In genomic region chr1:44484155-44484688, GRCh38 we compare ENCODE assay signal across 11 cellular contexts.
A peak's percentile ranks its signal among the peaks of the same experiment; 100 is the strongest.
DNase-seq lines count a peak whose midpoint lies in the region; ATAC-seq lines count a peak whose summit lies in the region.
"Had no signal": no experiment of that assay in that cellular context is flagged by ENCODE, and none has a peak within 500 bp of the region (broad histone marks: within the 10 kb centered on the region; RNA-seq: fewer than 3 reads in every experiment).

No MANE protein-coding gene starts in this region.

- ATAC-seq in stimulated activated naive B cell treated with anti-CD40 and anti-IgM and Interleukin-4, amounts not matched to agents 10 μg/mL and 1 μg/mL and 100 μg/mL, for 72 hours (replicated peaks), result no peak

- no peak overlapping the region for H2BK5ac ChIP-seq in mesenchymal stem cell (ENCODE audit: low read depth, low read length, poor library complexity, severe bottlenecking)

- H3K4ac ChIP-seq in mesenchymal stem cell (ENCODE audit: low read depth in 1 of 2, low read length in 2 of 2), result no peak overlapping the region

- H3K23ac ChIP-seq in mesenchymal stem cell (ENCODE audit: low read length in 2 of 2), result no peak overlapping the region

- H3K9me3 Mint-ChIP-seq in stimulated activated naive B cell treated with anti-CD40 and anti-IgM and Interleukin-4, amounts not matched to agents 10 μg/mL and 1 μg/mL and 100 μg/mL, for 72 hours, result no peaks in the 10 kb centered on the region

- H3K36me3 Mint-ChIP-seq in stimulated activated naive B cell treated with anti-CD40 and anti-IgM and Interleukin-4, amounts not matched to agents 10 μg/mL and 1 μg/mL and 100 μg/mL, for 72 hours, result no peaks in the 10 kb centered on the region

- no peaks in the 10 kb centered on the region for H3K79me1 ChIP-seq in mesenchymal stem cell (replicated peaks; ENCODE audit: low read length, poor library complexity, severe bottlenecking)

- H3K27ac Mint-ChIP-seq in stimulated activated naive B cell treated with anti-CD40 and anti-IgM and Interleukin-4, amounts not matched to agents 10 μg/mL and 1 μg/mL and 100 μg/mL, for 72 hours, result no peak overlapping the region

- no peak overlapping the region for H2AK5ac ChIP-seq in mesenchymal stem cell (ENCODE audit: low read length, severe bottlenecking)

- no peak overlapping the region for H4K8ac ChIP-seq in mesenchymal stem cell (ENCODE audit: low read length)

- peak; percentile 87 for DNase-seq in Daoy (ENCODE audit: low read depth)
- peak; percentile 5 for DNase-seq in MV-4-11 (lab: John Stamatoyannopoulos, UW)
- peak; percentile 69 for DNase-seq in dermis blood vessel endothelial cell
- DNase-seq in mesenchymal stem cell, result peak; percentile 10
- DNase-seq in anterior cingulate cortex (lab: John Stamatoyannopoulos, UW), result no peak
- DNase-seq in effector memory CD4-positive, alpha-beta T cell, result no peak
- no peak for DNase-seq in AG20443 (ENCODE audit: low spot score)
- DNase-seq in stimulated activated naive B cell treated with anti-CD40 and anti-IgM and Interleukin-4, amounts not matched to agents 10 μg/mL and 1 μg/mL and 100 μg/mL, for 72 hours, result no peak
- DNase-seq: NCI-H1092, NCI-H82, SW 1271 had no signal

- peaks cover 14 to 39% of the 10 kb centered on the region in 2 experiments for H3K27me3 ChIP-seq in mesenchymal stem cell (ENCODE audit: control insufficient read depth in 1 of 2, insufficient read depth in 1 of 2, low read length in 2 of 2)
- H3K27me3 ChIP-seq in effector memory CD4-positive, alpha-beta T cell (replicated peaks; ENCODE audit: control insufficient read depth, insufficient read depth, low read length, poor library complexity, severe bottlenecking), result no peaks in the 10 kb centered on the region

- peaks cover 20% of the 10 kb centered on the region in 2 donors for H3K27me3 Mint-ChIP-seq in stimulated activated naive B cell treated with anti-CD40 and anti-IgM and Interleukin-4, amounts not matched to agents 10 μg/mL and 1 μg/mL and 100 μg/mL, for 72 hours

- no peak overlapping the region for H2BK15ac ChIP-seq in mesenchymal stem cell (ENCODE audit: low read depth, poor library complexity, severe bottlenecking)

- H3K4me1 ChIP-seq in mesenchymal stem cell (ENCODE audit: control insufficient read depth, insufficient read depth, low read depth, low read length), result peaks cover 10% of the 10 kb centered on the region
- H3K4me1 ChIP-seq in effector memory CD4-positive, alpha-beta T cell (ENCODE audit: control insufficient read depth, insufficient read depth, low read length, poor library complexity, severe bottlenecking), result no peaks in the 10 kb centered on the region

- no peak overlapping the region for H4K91ac ChIP-seq in mesenchymal stem cell (ENCODE audit: low read length)

- H2BK120ac ChIP-seq in mesenchymal stem cell (ENCODE audit: low read depth, low read length), result no peak overlapping the region

- no peak overlapping the region for H3K4me2 ChIP-seq in mesenchymal stem cell (ENCODE audit: low read length, poor library complexity, severe bottlenecking)

- H3K4me3 ChIP-seq in mesenchymal stem cell (ENCODE audit: insufficient read depth in 1 of 2, low read depth in 1 of 2, low read length in 2 of 2), result no peak overlapping the region
- H3K4me3 ChIP-seq in effector memory CD4-positive, alpha-beta T cell (ENCODE audit: insufficient read depth, low read depth, low read length, poor library complexity, severe bottlenecking), result no peak overlapping the region

- H2AFZ ChIP-seq in mesenchymal stem cell (ENCODE audit: low read depth, low read length), result no peak overlapping the region

- H3K36me3 ChIP-seq in mesenchymal stem cell (ENCODE audit: control insufficient read depth in 1 of 2, insufficient read depth in 2 of 2, low read depth in 1 of 2, low read length in 2 of 2), result no peaks in the 10 kb centered on the region
- H3K36me3 ChIP-seq in effector memory CD4-positive, alpha-beta T cell (ENCODE audit: control insufficient read depth, insufficient read depth, low read length), result no peaks in the 10 kb centered on the region

- 58% methylated on average over 10 of the region's 11 CpGs for WGBS in mesenchymal stem cell

- no peak overlapping the region for H3K27ac ChIP-seq in mesenchymal stem cell (ENCODE audit: low read length, poor library complexity, severe bottlenecking)
- no peak overlapping the region for H3K27ac ChIP-seq in effector memory CD4-positive, alpha-beta T cell (ENCODE audit: insufficient read depth, low read length, poor library complexity, severe bottlenecking)

- no peak overlapping the region for H3K14ac ChIP-seq in mesenchymal stem cell (ENCODE audit: low read length in 2 of 2)

- no peak overlapping the region for H3K9ac ChIP-seq in mesenchymal stem cell (ENCODE audit: low read length)

- H2BK12ac ChIP-seq in mesenchymal stem cell (ENCODE audit: low read length in 2 of 2), result peak overlapping the region in 1 of 2 experiments; percentile 90

- no peaks in the 10 kb centered on the region for H3K9me3 ChIP-seq in mesenchymal stem cell (ENCODE audit: control insufficient read depth, low read length)
- no peaks in the 10 kb centered on the region for H3K9me3 ChIP-seq in effector memory CD4-positive, alpha-beta T cell (ENCODE audit: control insufficient read depth, low read length)

- no peak overlapping the region for H3K4me3 Mint-ChIP-seq in stimulated activated naive B cell treated with anti-CD40 and anti-IgM and Interleukin-4, amounts not matched to agents 10 μg/mL and 1 μg/mL and 100 μg/mL, for 72 hours

- H3K4me1 Mint-ChIP-seq in stimulated activated naive B cell treated with anti-CD40 and anti-IgM and Interleukin-4, amounts not matched to agents 10 μg/mL and 1 μg/mL and 100 μg/mL, for 72 hours, result no peaks in the 10 kb centered on the region

- H3K18ac ChIP-seq in mesenchymal stem cell (ENCODE audit: low read depth in 1 of 2, low read length in 2 of 2), result peak overlapping the region in 1 of 2 experiments; percentile 13

Comparison
In these comparisons a context has a peak if more than half of its experiments do, and no peak if none do; other contexts are left out.
1. DNase-seq: peak in Daoy (single experiment), MV-4-11 (single experiment), dermis blood vessel endothelial cell (single experiment) and mesenchymal stem cell (single experiment); none in anterior cingulate cortex (0 of 58), effector memory CD4-positive, alpha-beta T cell (0 of 3), AG20443 (single experiment) and stimulated activated naive B cell treated with anti-CD40 and anti-IgM and Interleukin-4, amounts not matched to agents 10 μg/mL and 1 μg/mL and 100 μg/mL, for 72 hours (single experiment).